8 cellular contexts compared by ENCODE assay signal in the genomic region with DNA sequence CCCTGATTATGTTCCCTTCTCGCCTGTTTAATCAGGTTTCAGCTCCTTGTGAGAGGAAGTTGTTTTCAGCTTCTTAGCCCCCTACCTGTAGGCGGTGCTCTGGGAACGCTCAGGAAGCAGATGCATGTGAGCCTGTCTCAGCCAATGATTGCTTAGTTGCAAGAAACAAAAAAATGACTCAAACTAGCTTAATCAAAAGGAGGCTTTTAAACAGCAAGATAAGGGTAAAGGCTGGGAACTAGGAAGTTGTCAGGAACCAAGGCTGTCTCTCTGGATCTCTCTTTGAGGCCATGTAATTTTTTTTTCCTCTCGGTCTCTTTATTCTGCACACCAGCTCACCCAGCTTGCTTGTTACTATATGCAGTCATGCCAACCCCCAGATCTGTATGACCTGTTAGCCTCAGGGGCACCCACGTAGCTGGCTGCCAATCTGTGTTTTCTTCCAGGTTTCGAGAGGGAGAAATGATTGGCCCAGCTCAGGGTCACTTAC.
A peak's percentile ranks its signal among the peaks of the same experiment; 100 is the strongest.
DNase-seq lines count a peak whose midpoint lies in the region; ATAC-seq and TF ChIP-seq lines count a peak whose summit lies in the region.

No MANE protein-coding gene starts in this region.

- peak; percentile 73 for ATAC-seq in HG02610 (IDR thresholded peaks at IDR 0.05; ENCODE audit: unreplicated experiment)
- ATAC-seq in sciatic nerve, result peak; percentile 85
- no peak for ATAC-seq in GM19351 (IDR thresholded peaks at IDR 0.05; ENCODE audit: unreplicated experiment)

- TF ChIP-seq CTCF in AG10803 (conservative IDR thresholded peaks at IDR 0.05; ENCODE audit: low read length) (peak; percentile 25), coronary artery (IDR thresholded peaks at IDR 0.05) (no peak)

- no peak overlapping the region for H3K27ac ChIP-seq in coronary artery

- DNase-seq in AG10803 (ENCODE audit: low read depth), result no peak
- peak; percentile 24 to 38 for DNase-seq in activated CD4-positive, alpha-beta T cell treated with anti-CD3 and anti-CD28 coated beads, Interleukin-2, amount 50 U/mL, for 4 hours
- peak; percentile 8 for DNase-seq in germinal center (ENCODE audit: low spot score)
- no peak for DNase-seq in sciatic nerve (ENCODE audit: low spot score)
- no peak for DNase-seq in NCI-H2171 (lab: John Stamatoyannopoulos, UW)
- no peak for DNase-seq in coronary artery (ENCODE audit: low spot score)

- intact Hi-C loops in sciatic nerve (cut with DNase I), result loop anchor here (10.0 kb wide), 2 partner anchors 245 to 605 kb away; no protein-coding TSS in a partner anchor

- H3K4me3 ChIP-seq in AG10803 (ENCODE audit: low read length) (no peak overlapping the region), coronary artery (no peak overlapping the region)

Comparison
In these comparisons a context has a peak if more than half of its experiments do, and no peak if none do; other contexts are left out.
1. DNase-seq: peak in activated CD4-positive, alpha-beta T cell treated with anti-CD3 and anti-CD28 coated beads, Interleukin-2, amount 50 U/mL, for 4 hours (2 of 2) and germinal center (single experiment); none in AG10803 (single experiment), sciatic nerve (single experiment), NCI-H2171 (single experiment) and coronary artery (single experiment).